In genomic region chr12:30888241-30888640, GRCh38 we compare ENCODE assay signal across 11 cellular contexts.
"Had no signal": no experiment of that assay in that cellular context is flagged by ENCODE, and none has a peak within 500 bp of the region (broad histone marks: within the 10 kb centered on the region; RNA-seq: fewer than 3 reads in every experiment).

No MANE protein-coding gene starts in this region.

- ATAC-seq: GM23338, HCT116 had no signal

- H3K9me3 ChIP-seq: HAP-1 had no signal

- FAIRE-seq: H1, H54 had no signal

- H3K36me3 ChIP-seq: HAP-1 had no signal

- H3K4me1 ChIP-seq: HAP-1 had no signal

- H3K27ac ChIP-seq: GM23248 had no signal

- H3K4me3 ChIP-seq: GM23248, GM23338, HAP-1 had no signal

- DNase-seq: GM23248, GOT3, H7, H9, HCEC 1CT, HFFc6 had no signal
